Comparison of ENCODE assay signal across 19 cellular contexts in genomic region chr1:222392571-222392970, GRCh38.
DNase-seq lines count a peak whose midpoint lies in the region; TF ChIP-seq lines count a peak whose summit lies in the region.
"Had no signal": no experiment of that assay in that cellular context is flagged by ENCODE, and none has a peak within 500 bp of the region (broad histone marks: within the 10 kb centered on the region; RNA-seq: fewer than 3 reads in every experiment).

No MANE protein-coding gene starts in this region.

- no peak overlapping the region for H3K27ac ChIP-seq in brain microvascular endothelial cell
- H3K27ac ChIP-seq: BLaER1 had no signal

- DNase-seq in EL (peak; percentile 78), LHCN-M2 (ENCODE audit: low read depth) (peak; percentile 63), brain microvascular endothelial cell (peak; percentile 6), stromal cell of bone marrow (ENCODE audit: low read depth) (peak; percentile 71), NCI-H345 (lab: John Stamatoyannopoulos, UW) (no peak), MV-4-11 (lab: John Stamatoyannopoulos, UW) (no peak), SK-N-DZ (ENCODE audit: low spot score) (no peak)
- DNase-seq: ACHN; CD8-positive, alpha-beta T cell; DND-41; KBM-7; NCI-H1092 treated with DMSO at 0.1 percent for 48 hours; NCI-H2081 treated with DMSO at 0.1 percent for 48 hours; NCI-H2227 treated with DMSO at 0.1 percent for 48 hours; NCI-H524 treated with DMSO at 0.1 percent for 48 hours; SK-N-SH; T-cell had no signal

- TF ChIP-seq CTCF in brain microvascular endothelial cell (IDR thresholded peaks at IDR 0.05; ENCODE audit: low read depth, low read length, missing control alignments), result no peak

- H3K27me3 ChIP-seq in brain microvascular endothelial cell (replicated peaks), result no peaks in the 10 kb centered on the region
- H3K27me3 ChIP-seq: BLaER1 had no signal

- no peak overlapping the region for H3K4me3 ChIP-seq in brain microvascular endothelial cell (ENCODE audit: low read depth, low read length)
- H3K4me3 ChIP-seq: BLaER1, HAP-1 had no signal

- in situ Hi-C loops in brain microvascular endothelial cell (cut with HindIII; ENCODE audit: low pct_ligation_motif_present, low sequenced_read_pairs), result no loop called here

- no peaks in the 10 kb centered on the region for H3K36me3 ChIP-seq in brain microvascular endothelial cell (replicated peaks)
- H3K36me3 ChIP-seq: BLaER1, HAP-1 had no signal

Comparison
In these comparisons a context has a peak if more than half of its experiments do, and no peak if none do; other contexts are left out.
1. DNase-seq: peak in EL (single experiment), LHCN-M2 (single experiment), brain microvascular endothelial cell (single experiment) and stromal cell of bone marrow (single experiment); none in NCI-H345 (single experiment), MV-4-11 (single experiment) and SK-N-DZ (single experiment).